9 cellular contexts compared by ENCODE assay signal in the genomic region with DNA sequence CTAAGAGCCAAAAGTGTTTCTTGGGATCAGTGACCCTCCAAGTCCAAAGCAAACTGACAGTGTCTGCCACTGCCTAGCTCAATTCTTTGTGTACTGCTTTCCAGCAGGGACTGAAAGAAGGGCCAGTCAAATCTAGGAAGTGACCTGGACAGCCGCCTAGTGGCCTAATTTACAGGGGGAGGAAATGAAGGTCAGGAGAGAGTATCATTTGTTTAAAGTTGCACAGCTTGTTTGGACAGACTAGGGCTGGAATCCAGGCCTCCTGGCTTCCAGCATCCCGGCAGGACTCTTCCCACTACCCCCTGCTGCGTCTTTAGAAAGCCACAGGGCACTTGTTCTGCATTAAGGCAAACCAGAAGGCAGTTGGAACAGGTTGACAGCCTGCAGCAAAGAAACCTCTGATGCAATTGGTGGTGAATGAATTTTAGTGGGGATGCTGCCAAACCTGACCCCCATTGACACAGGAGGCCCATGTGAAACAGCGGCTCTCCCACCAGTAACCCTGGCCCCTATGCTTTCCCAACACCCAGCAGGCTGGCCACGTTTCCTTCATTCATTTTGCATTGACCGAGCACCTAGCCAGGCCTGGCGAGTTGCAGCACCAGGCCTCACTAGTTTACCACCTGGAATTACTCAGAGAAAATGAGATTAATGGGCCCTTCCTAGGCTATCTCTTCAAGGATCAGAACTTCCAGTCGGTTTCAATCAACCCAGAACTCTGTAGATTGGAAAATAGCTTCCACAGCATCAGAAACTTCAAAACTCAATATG. TPM values are rescaled to one million over a fixed set of nuclear protein-coding genes. Genes with fewer than 3 reads are reported as not detected.
A peak's percentile ranks its signal among the peaks of the same experiment; 100 is the strongest.
DNase-seq lines count a peak whose midpoint lies in the region; ATAC-seq and TF ChIP-seq lines count a peak whose summit lies in the region.
"Had no signal": no experiment of that assay in that cellular context is flagged by ENCODE, and none has a peak within 500 bp of the region (broad histone marks: within the 10 kb centered on the region; RNA-seq: fewer than 3 reads in every experiment).

No MANE protein-coding gene starts in this region.

- no peaks in the 10 kb centered on the region for H3K4me1 ChIP-seq in PC-9 (replicated peaks; ENCODE audit: insufficient read depth)
- H3K4me1 ChIP-seq in A673 (ENCODE audit: insufficient read depth, low read length, poor library complexity, severe bottlenecking) = no peaks in the 10 kb centered on the region

- peak; percentile 56 for TF ChIP-seq CTCF in PC-9 (conservative IDR thresholded peaks at IDR 0.05)
- peak; percentile 43 for TF ChIP-seq CTCF in fibroblast of pulmonary artery (IDR thresholded peaks at IDR 0.05; ENCODE audit: low read length, missing control alignments)
- no peak for TF ChIP-seq CTCF in A673 (conservative IDR thresholded peaks at IDR 0.05; ENCODE audit: low read depth, low read length)

- intact Hi-C loops in PC-9 (cut with micrococcal nuclease; ENCODE audit: unreplicated experiment) = no loop called here
- intact Hi-C loops in A673 (cut with micrococcal nuclease; ENCODE audit: unreplicated experiment) = no loop called here

- H3K36me3 ChIP-seq in PC-9 (ENCODE audit: low read depth) (no peaks in the 10 kb centered on the region), A673 (ENCODE audit: insufficient read depth, low read length, poor library complexity, severe bottlenecking) (no peaks in the 10 kb centered on the region)

- BruUV-seq in PC-9 (replicated peaks; lab: Mats Ljungman, UMichigan) = no TSS peak
- no TSS peak for BruUV-seq in A673 (replicated peaks; lab: Mats Ljungman, UMichigan)

- H3K79me2 ChIP-seq in PC-9 (ENCODE audit: low read depth) = no peaks in the 10 kb centered on the region

- no peak overlapping the region for H3K4me2 ChIP-seq in PC-9

- ATAC-seq in GM21515 (IDR thresholded peaks at IDR 0.05; ENCODE audit: unreplicated experiment) = no peak
- ATAC-seq in activated T-cell treated with anti-CD3 and anti-CD28 coated beads, Interleukin-2, amount 50 U/mL, for 72 hours (replicated peaks in 1 of 2) = no peak

- no peak overlapping the region for H2AFZ ChIP-seq in PC-9

- no peaks in the 10 kb centered on the region for H3K4me1 Mint-ChIP-seq in activated T-cell treated with anti-CD3 and anti-CD28 coated beads, Interleukin-2, amount 50 U/mL, for 72 hours (ENCODE audit: low read depth)

- no peaks in the 10 kb centered on the region for H3K36me3 Mint-ChIP-seq in activated T-cell treated with anti-CD3 and anti-CD28 coated beads, Interleukin-2, amount 50 U/mL, for 72 hours (ENCODE audit: insufficient read depth in 2 of 2)

- H3K27me3 Mint-ChIP-seq in activated T-cell treated with anti-CD3 and anti-CD28 coated beads, Interleukin-2, amount 50 U/mL, for 72 hours (ENCODE audit: low read depth) = no peaks in the 10 kb centered on the region

- H3K9me2 ChIP-seq in PC-9 (ENCODE audit: insufficient read depth) = no peaks in the 10 kb centered on the region

- no peak overlapping the region for H3K4me3 Mint-ChIP-seq in activated T-cell treated with anti-CD3 and anti-CD28 coated beads, Interleukin-2, amount 50 U/mL, for 72 hours

- POLR2A ChIA-PET in PC-9 (lab: Charles Lee; ENCODE audit: unreplicated experiment) (interaction anchor here (0.6 kb wide), 1 partner anchor 26 kb away, joined by 3 read pairs; no protein-coding TSS in a partner anchor), A673 (lab: Charles Lee; ENCODE audit: low non-redundant PET) (no interaction called here)

- H3K9me3 ChIP-seq in PC-9 (ENCODE audit: insufficient read depth, low read depth) = no peaks in the 10 kb centered on the region
- H3K9me3 ChIP-seq in A673 (ENCODE audit: low read depth, low read length, poor library complexity, severe bottlenecking) = no peaks in the 10 kb centered on the region

- peak; percentile 71 for DNase-seq in ELF-1 (ENCODE audit: low read depth, low spot score)
- DNase-seq in PC-9 = peak in 1 of 2 experiments; percentile 34
- DNase-seq in fibroblast of pulmonary artery (ENCODE audit: low read depth) = peak; percentile 21
- peak; percentile 51 for DNase-seq in pons (ENCODE audit: low spot score)
- no peak for DNase-seq in A673 (ENCODE audit: low spot score)
- DNase-seq in DMS 273 treated with DMSO at 0.1 percent for 48 hours (lab: John Stamatoyannopoulos, UW) = no peak
- DNase-seq in activated T-cell treated with anti-CD3 and anti-CD28 coated beads, Interleukin-2, amount 50 U/mL, for 72 hours = no peak
- DNase-seq: NCI-H526 treated with DMSO at 0.1 percent for 48 hours had no signal

- CTCF ChIA-PET in PC-9 (lab: Charles Lee) (no interaction called here), A673 (lab: Charles Lee) (no interaction called here)

- no peak overlapping the region for H3K27ac Mint-ChIP-seq in activated T-cell treated with anti-CD3 and anti-CD28 coated beads, Interleukin-2, amount 50 U/mL, for 72 hours

- no peaks in the 10 kb centered on the region for H4K20me1 ChIP-seq in PC-9 (ENCODE audit: insufficient read depth)

- H3F3A ChIP-seq in PC-9 (ENCODE audit: insufficient read depth, low read depth) = no peaks in the 10 kb centered on the region

- no peak overlapping the region for H3K4me3 ChIP-seq in PC-9
- no peak overlapping the region for H3K4me3 ChIP-seq in fibroblast of pulmonary artery (replicated peaks; ENCODE audit: low read depth, low read length)
- H3K4me3 ChIP-seq in A673 (ENCODE audit: low read depth, low read length, poor library complexity, severe bottlenecking) = no peak overlapping the region

- 0 out of 2 replicates have a peak, but pooled peaks cover 12% of the 10 kb centered on the region for H3K27me3 ChIP-seq in PC-9 (ENCODE audit: insufficient read depth, low read depth)
- H3K27me3 ChIP-seq in A673 (replicated peaks; ENCODE audit: insufficient read depth, low read depth, low read length, poor library complexity) = no peaks in the 10 kb centered on the region

- H3K27ac ChIP-seq in PC-9 (no peak overlapping the region), A673 (ENCODE audit: low read depth, low read length, poor library complexity, severe bottlenecking) (no peak overlapping the region)

- no peaks in the 10 kb centered on the region for H3K9me3 Mint-ChIP-seq in activated T-cell treated with anti-CD3 and anti-CD28 coated beads, Interleukin-2, amount 50 U/mL, for 72 hours

RNA-seq across cellular contexts. Expression of gene GALNT16, which starts 28.2 kb away (rescaled TPM):
- total RNA-seq in PC-9 (2021) (16.3 and 22.8 TPM in 2 replicates), A673 (2021) (0.32 and 0.63 TPM in 2 replicates)
- total RNA-seq in activated T-cell treated with anti-CD3 and anti-CD28 coated beads, Interleukin-2, amount 50 U/mL, for 72 hours = under 1 TPM; 0.05 to 0.21 TPM

Comparison
In these comparisons a context has a peak if more than half of its experiments do, and no peak if none do; other contexts are left out.
1. DNase-seq: peak in ELF-1 (single experiment), fibroblast of pulmonary artery (single experiment) and pons (single experiment); none in A673 (single experiment), DMS 273 treated with DMSO at 0.1 percent for 48 hours (single experiment) and activated T-cell treated with anti-CD3 and anti-CD28 coated beads, Interleukin-2, amount 50 U/mL, for 72 hours (0 of 2).
2. RNA of gene GALNT16, which starts 28.2 kb away (total RNA-seq): 16.3 to 22.8 TPM in PC-9; 0.32 to 0.63 TPM in A673 and 0.05 to 0.21 TPM in activated T-cell treated with anti-CD3 and anti-CD28 coated beads, Interleukin-2, amount 50 U/mL, for 72 hours; every median in the first group is over 10 times any median in the second.